ENCODE assay signal across 1 cellular context in genomic region chr10:78756604-78757442, GRCh38.
TF ChIP-seq lines count a peak whose summit lies in the region.

No MANE protein-coding gene starts in this region.

TF ChIP-seq in SK-N-SH treated with all-trans-retinoic acid at 6 μM for 48 hours, 23 proteins besides CTCF, POLR2A, EP300 and RAD21 (continued from another document):
- TF ChIP-seq, protein P1, sequence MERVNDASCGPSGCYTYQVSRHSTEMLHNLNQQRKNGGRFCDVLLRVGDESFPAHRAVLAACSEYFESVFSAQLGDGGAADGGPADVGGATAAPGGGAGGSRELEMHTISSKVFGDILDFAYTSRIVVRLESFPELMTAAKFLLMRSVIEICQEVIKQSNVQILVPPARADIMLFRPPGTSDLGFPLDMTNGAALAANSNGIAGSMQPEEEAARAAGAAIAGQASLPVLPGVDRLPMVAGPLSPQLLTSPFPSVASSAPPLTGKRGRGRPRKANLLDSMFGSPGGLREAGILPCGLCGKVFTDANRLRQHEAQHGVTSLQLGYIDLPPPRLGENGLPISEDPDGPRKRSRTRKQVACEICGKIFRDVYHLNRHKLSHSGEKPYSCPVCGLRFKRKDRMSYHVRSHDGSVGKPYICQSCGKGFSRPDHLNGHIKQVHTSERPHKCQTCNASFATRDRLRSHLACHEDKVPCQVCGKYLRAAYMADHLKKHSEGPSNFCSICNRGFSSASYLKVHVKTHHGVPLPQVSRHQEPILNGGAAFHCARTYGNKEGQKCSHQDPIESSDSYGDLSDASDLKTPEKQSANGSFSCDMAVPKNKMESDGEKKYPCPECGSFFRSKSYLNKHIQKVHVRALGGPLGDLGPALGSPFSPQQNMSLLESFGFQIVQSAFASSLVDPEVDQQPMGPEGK (CRISPR knock-in tag; IDR thresholded peaks at IDR 0.05; ENCODE audit: borderline replicate concordance) = no peak; the same call in 1 of the 2 replicates
